8 cellular contexts compared by ENCODE assay signal in genomic region chr19:7652061-7652641, GRCh38. TPM values are rescaled to one million over a fixed set of nuclear protein-coding genes. Genes with fewer than 3 reads are reported as not detected.
DNase-seq lines count a peak whose midpoint lies in the region; ATAC-seq and TF ChIP-seq lines count a peak whose summit lies in the region.

No MANE protein-coding gene starts in this region.

- intact Hi-C loops in left colon (cut with DNase I, micrococcal nuclease) = no loop called here

- no peaks in the 10 kb centered on the region for H3K36me3 ChIP-seq in HEK293 (ENCODE audit: control insufficient read depth in 2 of 2, insufficient read depth in 1 of 2, low read length in 2 of 2)

- ATAC-seq in left colon (peak; percentile 75), GM21528 (IDR thresholded peaks at IDR 0.05; ENCODE audit: low FRiP score, unreplicated experiment) (no peak)

- H3K27ac ChIP-seq in HEK293 (ENCODE audit: extremely low read depth, low read depth, low read length) = no peak overlapping the region; the same call in 1 of the 2 replicates

- CTCF ChIA-PET in HEK293 (lab: Yijun Ruan, JAX) = interaction anchor here (0.5 to 3.4 kb wide), 17 partner anchors 9 to 298 kb away, joined by 3 to 14 read pairs (median 4); partner anchors contain the start of genes CAMSAP3, MCEMP1 and TRAPPC5

- H3K9me3 ChIP-seq in HEK293 (ENCODE audit: control insufficient read depth, insufficient read depth, low read depth, low read length) = no peaks in the 10 kb centered on the region

- H3K4me1 ChIP-seq in HEK293 (ENCODE audit: control insufficient read depth, insufficient read depth, low read length) = no peaks in the 10 kb centered on the region

- DNase-seq in AML-193 (lab: John Stamatoyannopoulos, UW) = peak; percentile 96
- DNase-seq in NCI-H510A treated with DMSO at 0.1 percent for 48 hours (lab: John Stamatoyannopoulos, UW) = peak; percentile 72
- peak; percentile 77 to 88 for DNase-seq in activated CD4-positive, alpha-beta T cell treated with anti-CD3 and anti-CD28 coated beads for 4 hours
- DNase-seq in cerebellum (ENCODE audit: low spot score) = peak; percentile 83
- DNase-seq in left colon = peak; percentile 75 to 82
- DNase-seq in stimulated activated CD4-positive, alpha-beta T cell treated with anti-CD3 and anti-CD28 coated beads, Interleukin-1b, Interleukin-23, amount 100 ng/mL, for 4 hours (ENCODE audit: low read depth in 2 of 2) = peak; percentile 83 to 86

- POLR2A ChIA-PET in HEK293 (lab: Yijun Ruan, JAX) = interaction anchor here (0.6 kb wide), 1 partner anchor 66 kb away, joined by 7 read pairs; no protein-coding TSS in a partner anchor

- H3K4me3 ChIP-seq in HEK293 (ENCODE audit: low read depth, low read length) = peak overlapping the region; percentile 16; the same call in 1 of the 2 replicates

- peak; percentile 83 for TF ChIP-seq CTCF in HEK293 (tag by site-specific recombination; IDR thresholded peaks at IDR 0.05)

TF ChIP-seq in HEK293, 187 proteins besides CTCF, POLR2A, EP300 and RAD21 (continues in another document):
- TF ChIP-seq ZNF354C (tag by site-specific recombination; IDR thresholded peaks at IDR 0.05; ENCODE audit: borderline replicate concordance, low read depth) = no peak
- TF ChIP-seq ZFP3 (tag by site-specific recombination; IDR thresholded peaks at IDR 0.05; ENCODE audit: low read depth) = peak; percentile 45; the same call in 1 of the 2 replicates
- TF ChIP-seq, protein P1, sequence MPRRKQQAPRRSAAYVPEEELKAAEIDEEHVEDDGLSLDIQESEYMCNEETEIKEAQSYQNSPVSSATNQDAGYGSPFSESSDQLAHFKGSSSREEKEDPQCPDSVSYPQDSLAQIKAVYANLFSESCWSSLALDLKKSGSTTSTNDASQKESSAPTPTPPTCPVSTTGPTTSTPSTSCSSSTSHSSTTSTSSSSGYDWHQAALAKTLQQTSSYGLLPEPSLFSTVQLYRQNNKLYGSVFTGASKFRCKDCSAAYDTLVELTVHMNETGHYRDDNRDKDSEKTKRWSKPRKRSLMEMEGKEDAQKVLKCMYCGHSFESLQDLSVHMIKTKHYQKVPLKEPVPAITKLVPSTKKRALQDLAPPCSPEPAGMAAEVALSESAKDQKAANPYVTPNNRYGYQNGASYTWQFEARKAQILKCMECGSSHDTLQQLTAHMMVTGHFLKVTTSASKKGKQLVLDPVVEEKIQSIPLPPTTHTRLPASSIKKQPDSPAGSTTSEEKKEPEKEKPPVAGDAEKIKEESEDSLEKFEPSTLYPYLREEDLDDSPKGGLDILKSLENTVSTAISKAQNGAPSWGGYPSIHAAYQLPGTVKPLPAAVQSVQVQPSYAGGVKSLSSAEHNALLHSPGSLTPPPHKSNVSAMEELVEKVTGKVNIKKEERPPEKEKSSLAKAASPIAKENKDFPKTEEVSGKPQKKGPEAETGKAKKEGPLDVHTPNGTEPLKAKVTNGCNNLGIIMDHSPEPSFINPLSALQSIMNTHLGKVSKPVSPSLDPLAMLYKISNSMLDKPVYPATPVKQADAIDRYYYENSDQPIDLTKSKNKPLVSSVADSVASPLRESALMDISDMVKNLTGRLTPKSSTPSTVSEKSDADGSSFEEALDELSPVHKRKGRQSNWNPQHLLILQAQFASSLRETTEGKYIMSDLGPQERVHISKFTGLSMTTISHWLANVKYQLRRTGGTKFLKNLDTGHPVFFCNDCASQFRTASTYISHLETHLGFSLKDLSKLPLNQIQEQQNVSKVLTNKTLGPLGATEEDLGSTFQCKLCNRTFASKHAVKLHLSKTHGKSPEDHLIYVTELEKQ (tag by site-specific recombination; IDR thresholded peaks at IDR 0.05; ENCODE audit: borderline replicate concordance) = peak; percentile 54; the same call in 1 of the 2 replicates
- TF ChIP-seq ZNF843 (tag by site-specific recombination; IDR thresholded peaks at IDR 0.05) = peak; percentile 52; the same call in 1 of the 2 replicates
- TF ChIP-seq ZNF792 (tag by site-specific recombination; IDR thresholded peaks at IDR 0.05) = no peak
- no peak for TF ChIP-seq ZNF433 (tag by site-specific recombination; IDR thresholded peaks at IDR 0.05; ENCODE audit: low read depth)
- peak; percentile 46; the same call in 1 of the 2 replicates for TF ChIP-seq ZBTB21 (tag by site-specific recombination; IDR thresholded peaks at IDR 0.05)
- TF ChIP-seq ZNF555 (tag by site-specific recombination; conservative IDR thresholded peaks at IDR 0.05) = no peak
- TF ChIP-seq REPIN1 (tag by site-specific recombination; IDR thresholded peaks at IDR 0.05; ENCODE audit: low read depth) = no peak
- no peak for TF ChIP-seq ZNF140 (tag by site-specific recombination; IDR thresholded peaks at IDR 0.05)
- no peak for TF ChIP-seq ZNF274 (IDR thresholded peaks at IDR 0.05; ENCODE audit: low read length)
- TF ChIP-seq ZNF274 (tag by site-specific recombination; IDR thresholded peaks at IDR 0.05; ENCODE audit: borderline replicate concordance) = no peak
- no peak for TF ChIP-seq BCL6B (tag by site-specific recombination; IDR thresholded peaks at IDR 0.05)
- no peak for TF ChIP-seq OVOL3 (tag by site-specific recombination; IDR thresholded peaks at IDR 0.05)
- peak; percentile 52 for TF ChIP-seq EGR2 (tag by site-specific recombination; IDR thresholded peaks at IDR 0.05; ENCODE audit: low read depth)
- no peak for TF ChIP-seq KLF7 (tag by site-specific recombination; IDR thresholded peaks at IDR 0.05; ENCODE audit: borderline replicate concordance)
- TF ChIP-seq ZEB2 (tag by site-specific recombination; IDR thresholded peaks at IDR 0.05) = peak; percentile 89
- TF ChIP-seq, protein P2, sequence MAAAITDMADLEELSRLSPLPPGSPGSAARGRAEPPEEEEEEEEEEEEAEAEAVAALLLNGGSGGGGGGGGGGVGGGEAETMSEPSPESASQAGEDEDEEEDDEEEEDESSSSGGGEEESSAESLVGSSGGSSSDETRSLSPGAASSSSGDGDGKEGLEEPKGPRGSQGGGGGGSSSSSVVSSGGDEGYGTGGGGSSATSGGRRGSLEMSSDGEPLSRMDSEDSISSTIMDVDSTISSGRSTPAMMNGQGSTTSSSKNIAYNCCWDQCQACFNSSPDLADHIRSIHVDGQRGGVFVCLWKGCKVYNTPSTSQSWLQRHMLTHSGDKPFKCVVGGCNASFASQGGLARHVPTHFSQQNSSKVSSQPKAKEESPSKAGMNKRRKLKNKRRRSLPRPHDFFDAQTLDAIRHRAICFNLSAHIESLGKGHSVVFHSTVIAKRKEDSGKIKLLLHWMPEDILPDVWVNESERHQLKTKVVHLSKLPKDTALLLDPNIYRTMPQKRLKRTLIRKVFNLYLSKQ (tag by site-specific recombination; IDR thresholded peaks at IDR 0.05; ENCODE audit: borderline replicate concordance) = no peak
- TF ChIP-seq BCL11B (tag by site-specific recombination; IDR thresholded peaks at IDR 0.05; ENCODE audit: low read depth) = peak; percentile 78
- TF ChIP-seq ZBTB49 (tag by site-specific recombination; IDR thresholded peaks at IDR 0.05; ENCODE audit: low read depth) = no peak
- TF ChIP-seq SP7 (tag by site-specific recombination; IDR thresholded peaks at IDR 0.05) = peak; percentile 84
- no peak for TF ChIP-seq HOXC10 (CRISPR knock-in tag; IDR thresholded peaks at IDR 0.05)
- TF ChIP-seq ZNF558 (tag by site-specific recombination; IDR thresholded peaks at IDR 0.05) = peak; percentile 54; the same call in 1 of the 2 replicates
- TF ChIP-seq ZNF621 (tag by site-specific recombination; IDR thresholded peaks at IDR 0.05) = no peak
- peak; percentile 85 for TF ChIP-seq IKZF3 (tag by site-specific recombination; IDR thresholded peaks at IDR 0.05)

RNA-seq across cellular contexts. Expression of gene STXBP2, which starts 15.2 kb away (rescaled TPM):
- total RNA-seq in cerebellum (3.5 TPM), left colon (100 to 1,000 TPM; 186 to 209 TPM)

RNA-seq across cellular contexts. Expression of gene RETN, which starts 16.7 kb away (rescaled TPM):
- total RNA-seq in cerebellum = 1.8 TPM
- not detected for total RNA-seq in left colon

RNA-seq across cellular contexts. Expression of gene PCP2, which starts 18.6 kb away (rescaled TPM):
- total RNA-seq in cerebellum (1.00 TPM), left colon (under 1 TPM in 1 of 2 donors, not detected in 1; 0.73 TPM)

RNA-seq across cellular contexts. Expression of gene PET100, which starts 22.6 kb away (rescaled TPM):
- 16.0 TPM for total RNA-seq in cerebellum
- 100 to 1,000 TPM; 100 to 123 TPM for total RNA-seq in left colon

RNA-seq across cellular contexts. Expression of gene XAB2, which starts 22.8 kb away (rescaled TPM):
- total RNA-seq in cerebellum (18.6 TPM), left colon (10 to 100 TPM; 23.6 to 29.4 TPM)

Comparison
In these comparisons a context has a peak if more than half of its experiments do, and no peak if none do; other contexts are left out.
1. RNA of gene STXBP2, which starts 15.2 kb away (total RNA-seq): 186 to 209 TPM in left colon; 3.5 TPM in cerebellum (single experiment); every median in the first group is over 10 times any median in the second.
2. Peak in every context shown above with its lines, with median percentiles within 50 percentile points of each other: DNase-seq.